ENCODE assay signal across 8 cellular contexts in the genomic region with DNA sequence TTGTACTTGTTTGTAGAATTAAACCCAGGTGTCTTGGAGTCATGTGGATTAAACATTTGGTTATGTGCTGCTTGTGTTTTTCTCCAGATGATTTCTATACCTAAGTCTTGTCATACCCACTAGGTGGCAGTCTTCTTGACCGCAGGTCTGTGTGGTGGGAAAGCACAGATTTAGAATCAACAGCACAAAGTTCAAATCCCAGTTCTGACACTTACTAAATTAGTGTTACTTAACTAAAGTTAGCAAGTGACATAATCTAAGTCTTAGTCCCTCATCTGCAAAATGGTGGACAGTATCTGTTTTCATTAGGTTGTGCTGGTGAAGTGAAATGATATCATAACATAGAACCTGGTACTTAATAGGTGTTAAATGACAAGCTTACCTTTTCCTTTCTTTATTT.
A peak's percentile ranks its signal among the peaks of the same experiment; 100 is the strongest.
DNase-seq lines count a peak whose midpoint lies in the region; ATAC-seq and TF ChIP-seq lines count a peak whose summit lies in the region.

No MANE protein-coding gene starts in this region.

- no peak overlapping the region for H3K4me2 ChIP-seq in PC-3 (ENCODE audit: low read length)

- no peaks in the 10 kb centered on the region for H3K27me3 ChIP-seq in AG04450 (ENCODE audit: control insufficient read depth, insufficient read depth, low read length)
- no peaks in the 10 kb centered on the region for H3K27me3 ChIP-seq in PC-3 (ENCODE audit: low read length)

- no peaks in the 10 kb centered on the region for H3F3A ChIP-seq in PC-3 (ENCODE audit: low read length, unreplicated experiment)

- no peaks in the 10 kb centered on the region for H3K9me2 ChIP-seq in PC-3 (replicated peaks; ENCODE audit: low read length)

- POLR2A ChIA-PET in AG04450 (lab: Yijun Ruan, JAX) = interaction anchor here (2.0 kb wide), 1 partner anchor 150 kb away, joined by 4 read pairs; a partner anchor contains a TSS
- POLR2A ChIA-PET in PC-3 (lab: Charles Lee; ENCODE audit: unreplicated experiment) = no interaction called here
- POLR2A ChIA-PET in naive thymus-derived CD8-positive, alpha-beta T cell (lab: Charles Lee) = no interaction called here

- BruUV-seq in PC-3 (replicated peaks; lab: Mats Ljungman, UMichigan) = no TSS peak

- no peak for DNase-seq in AG04450 (ENCODE audit: low read depth, low spot score)
- DNase-seq in GM03348 (ENCODE audit: low spot score) = peak; percentile 27
- peak; percentile 64 for DNase-seq in PC-3
- DNase-seq in dermis blood vessel endothelial cell = peak; percentile 71
- peak in 5 of 10 donors; percentile 2 to 50 (median 28) for DNase-seq in naive thymus-derived CD8-positive, alpha-beta T cell
- DNase-seq in stimulated activated CD4-positive, alpha-beta T cell treated with anti-CD3 and anti-CD28 coated beads, Interleukin-15, amount 100 ng/mL, for 24 hours = no peak
- DNase-seq in activated effector memory CD4-positive, alpha-beta T cell treated with anti-CD3 and anti-CD28 coated beads, Interleukin-2, amount 50 U/mL, for 16 hours = no peak

- CTCF ChIA-PET in AG04450 (lab: Charles Lee) (interaction anchor here (0.6 to 4.1 kb wide), 11 partner anchors 8 to 473 kb away, joined by 3 to 31 read pairs (median 3); no protein-coding TSS in a partner anchor), PC-3 (lab: Charles Lee) (no interaction called here)

- no peaks in the 10 kb centered on the region for H4K20me1 ChIP-seq in PC-3 (ENCODE audit: low read length)

- no peak overlapping the region for H3K9ac ChIP-seq in PC-3 (ENCODE audit: low read length)

- H3K9me3 ChIP-seq in AG04450 (ENCODE audit: control insufficient read depth, insufficient read depth, low read length) = no peaks in the 10 kb centered on the region
- no peaks in the 10 kb centered on the region for H3K9me3 ChIP-seq in PC-3 (ENCODE audit: low read length)

- no peak overlapping the region for H3K4me3 ChIP-seq in AG04450 (ENCODE audit: low read depth, low read length)
- no peak overlapping the region for H3K4me3 ChIP-seq in PC-3 (ENCODE audit: low read length)

- H3K27ac ChIP-seq in AG04450 (ENCODE audit: low read depth, low read length) (no peak overlapping the region), PC-3 (ENCODE audit: low read length) (no peak overlapping the region)

- H3K4me3 Mint-ChIP-seq in naive thymus-derived CD8-positive, alpha-beta T cell = no peak overlapping the region

- no peaks in the 10 kb centered on the region for H3K36me3 ChIP-seq in PC-3 (ENCODE audit: low read depth, low read length)

- H3K27ac Mint-ChIP-seq in naive thymus-derived CD8-positive, alpha-beta T cell = no peak overlapping the region

- intact Hi-C loops in PC-3 (cut with micrococcal nuclease) = loop anchor here (2.0 to 5.0 kb wide), 4 partner anchors 54 to 456 kb away; no protein-coding TSS in a partner anchor

- H3K9me3 Mint-ChIP-seq in naive thymus-derived CD8-positive, alpha-beta T cell = no peaks in the 10 kb centered on the region

- no peaks in the 10 kb centered on the region for H3K27me3 Mint-ChIP-seq in naive thymus-derived CD8-positive, alpha-beta T cell

- H2AFZ ChIP-seq in PC-3 (ENCODE audit: low read length) = no peak overlapping the region

- peak; percentile 58 for TF ChIP-seq CTCF in AG04450 (IDR thresholded peaks at IDR 0.05; ENCODE audit: low read depth, low read length)
- TF ChIP-seq CTCF in PC-3 (conservative IDR thresholded peaks at IDR 0.05; ENCODE audit: low read depth, low read length) = peak; percentile 89

- H3K4me1 ChIP-seq in PC-3 (ENCODE audit: insufficient read depth, low read length) = peaks cover 20% of the 10 kb centered on the region; the same call in 1 of the 2 replicates

- H3K4me1 Mint-ChIP-seq in naive thymus-derived CD8-positive, alpha-beta T cell = peaks cover 0 to 4% (median 1%) of the 10 kb centered on the region in 4 donors

- no peaks in the 10 kb centered on the region for H3K79me2 ChIP-seq in PC-3 (ENCODE audit: low read length)

- H3K36me3 Mint-ChIP-seq in naive thymus-derived CD8-positive, alpha-beta T cell = no peaks in the 10 kb centered on the region

- ATAC-seq in HG03469 (IDR thresholded peaks at IDR 0.05; ENCODE audit: unreplicated experiment) (peak; percentile 46), PC-3 (no peak)
- peak; percentile 30 to 37 for ATAC-seq in naive thymus-derived CD8-positive, alpha-beta T cell

Comparison
In these comparisons a context has a peak if more than half of its experiments do, and no peak if none do; other contexts are left out.
1. DNase-seq: peak in GM03348 (single experiment), PC-3 (single experiment) and dermis blood vessel endothelial cell (single experiment); none in AG04450 (single experiment), stimulated activated CD4-positive, alpha-beta T cell treated with anti-CD3 and anti-CD28 coated beads, Interleukin-15, amount 100 ng/mL, for 24 hours (single experiment) and activated effector memory CD4-positive, alpha-beta T cell treated with anti-CD3 and anti-CD28 coated beads, Interleukin-2, amount 50 U/mL, for 16 hours (single experiment).